27 cellular contexts compared by ENCODE assay signal in the genomic region with DNA sequence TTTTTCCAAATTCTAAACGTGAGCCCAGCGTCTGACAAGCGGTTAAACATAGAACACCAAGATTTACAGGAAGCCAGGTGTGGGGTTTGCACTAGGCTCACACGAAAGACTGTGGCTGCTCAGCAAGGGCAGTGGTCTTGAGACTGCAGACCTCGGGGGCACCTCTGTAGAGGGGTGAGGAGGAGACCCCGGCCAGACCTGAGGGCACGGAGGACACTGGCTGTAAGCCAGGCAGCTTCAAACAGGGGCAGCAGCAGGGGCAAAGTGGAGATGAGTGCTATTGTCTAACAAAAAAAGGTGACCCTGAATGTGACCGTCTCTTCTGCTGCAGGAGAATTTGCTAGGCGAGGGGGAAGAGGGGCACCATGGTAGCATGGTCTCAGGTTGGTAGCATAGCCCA.
"Had no signal": no experiment of that assay in that cellular context is flagged by ENCODE, and none has a peak within 500 bp of the region (broad histone marks: within the 10 kb centered on the region; RNA-seq: fewer than 3 reads in every experiment).

No MANE protein-coding gene starts in this region.

- H3K36me3 ChIP-seq: gastrocnemius medialis, left lung, lower lobe of right lung, neutrophil, ovary, thyroid gland, upper lobe of left lung had no signal

- H3K4me1 ChIP-seq: gastrocnemius medialis, left lung, lower lobe of right lung, psoas muscle, thyroid gland, upper lobe of left lung had no signal

- H3K4me3 ChIP-seq: gastrocnemius medialis, left lung, lower lobe of right lung, ovary, psoas muscle, smooth muscle cell, thyroid gland, upper lobe of left lung had no signal

- H3K4me3 Mint-ChIP-seq: activated CD8-positive, alpha-beta T cell treated with anti-CD3 and anti-CD28 coated beads, Interleukin-2, amount 10 ng/mL, durations not matched to agents 7 days and 5 days; activated naive CD8-positive, alpha-beta T cell; central memory CD8-positive, alpha-beta T cell; nephron; stimulated activated memory B cell treated with anti-CD40 and anti-IgM and Interleukin-4, amounts not matched to agents 10 μg/mL and 1 μg/mL and 100 μg/mL, for 72 hours; stimulated activated naive CD8-positive, alpha-beta T cell treated with anti-CD3 and anti-CD28 coated beads, Interleukin-15, amount 100 ng/mL, for 72 hours had no signal

- H3K27me3 ChIP-seq: gastrocnemius medialis, neutrophil, ovary, thyroid gland, upper lobe of left lung had no signal

- H3K9me3 ChIP-seq: gastrocnemius medialis, left lung, lower lobe of right lung, neutrophil, ovary, psoas muscle, thyroid gland, upper lobe of left lung had no signal

- DNase-seq: activated CD4-positive, alpha-beta T cell treated with anti-CD3 and anti-CD28 coated beads for 1 hour; activated CD8-positive, alpha-beta T cell treated with anti-CD3 and anti-CD28 coated beads, Interleukin-2, amount 10 ng/mL, durations not matched to agents 7 days and 5 days; activated effector memory CD4-positive, alpha-beta T cell treated with Interleukin-2 at 50 U/mL for 16 hours; activated naive CD4-positive, alpha-beta T cell treated with Interleukin-2 at 50 U/mL for 16 hours; anterior cingulate cortex; effector memory CD4-positive, alpha-beta T cell; erythroblast; gastrocnemius medialis; glutamatergic neuron; kidney glomerular epithelial cell; lower lobe of right lung; ovary; psoas muscle; stimulated activated CD4-positive, alpha-beta T cell treated with anti-CD3 and anti-CD28 coated beads, Interleukin-1b, Interleukin-23, amount 100 ng/mL, for 48 hours; stimulated activated CD4-positive, alpha-beta T cell treated with anti-CD3 and anti-CD28 coated beads, Interleukin-4, amount 100 ng/mL, for 4 hours; stimulated activated naive CD8-positive, alpha-beta T cell treated with anti-CD3 and anti-CD28 coated beads, Interleukin-15, amount 100 ng/mL, for 72 hours; substantia nigra; T-helper 2 cell; upper lobe of left lung had no signal

- H3K4me1 Mint-ChIP-seq: central memory CD8-positive, alpha-beta T cell; nephron; stimulated activated memory B cell treated with anti-CD40 and anti-IgM and Interleukin-4, amounts not matched to agents 10 μg/mL and 1 μg/mL and 100 μg/mL, for 72 hours; stimulated activated naive CD8-positive, alpha-beta T cell treated with anti-CD3 and anti-CD28 coated beads, Interleukin-15, amount 100 ng/mL, for 72 hours had no signal

- ATAC-seq: activated CD8-positive, alpha-beta T cell treated with anti-CD3 and anti-CD28 coated beads, Interleukin-2, amount 10 ng/mL, durations not matched to agents 7 days and 5 days; gastrocnemius medialis; left lung; lower lobe of right lung; psoas muscle; stimulated activated memory B cell treated with anti-CD40 and anti-IgM and Interleukin-4, amounts not matched to agents 10 μg/mL and 1 μg/mL and 100 μg/mL, for 72 hours; stimulated activated naive CD8-positive, alpha-beta T cell treated with anti-CD3 and anti-CD28 coated beads, Interleukin-15, amount 100 ng/mL, for 72 hours had no signal

- H3K36me3 Mint-ChIP-seq: activated naive CD8-positive, alpha-beta T cell; stimulated activated memory B cell treated with anti-CD40 and anti-IgM and Interleukin-4, amounts not matched to agents 10 μg/mL and 1 μg/mL and 100 μg/mL, for 72 hours had no signal

- H3K9me3 Mint-ChIP-seq: central memory CD8-positive, alpha-beta T cell; nephron; stimulated activated memory B cell treated with anti-CD40 and anti-IgM and Interleukin-4, amounts not matched to agents 10 μg/mL and 1 μg/mL and 100 μg/mL, for 72 hours; stimulated activated naive CD8-positive, alpha-beta T cell treated with anti-CD3 and anti-CD28 coated beads, Interleukin-15, amount 100 ng/mL, for 72 hours had no signal

- H3K4me2 ChIP-seq: smooth muscle cell had no signal

- H3K27ac Mint-ChIP-seq: activated CD8-positive, alpha-beta T cell treated with anti-CD3 and anti-CD28 coated beads, Interleukin-2, amount 10 ng/mL, durations not matched to agents 7 days and 5 days; activated naive CD8-positive, alpha-beta T cell; nephron; stimulated activated memory B cell treated with anti-CD40 and anti-IgM and Interleukin-4, amounts not matched to agents 10 μg/mL and 1 μg/mL and 100 μg/mL, for 72 hours had no signal

- H3K27ac ChIP-seq: gastrocnemius medialis, left lung, lower lobe of right lung, neutrophil, ovary, psoas muscle, thyroid gland, upper lobe of left lung had no signal
